Comparison of ENCODE assay signal across 8 cellular contexts in the genomic region with DNA sequence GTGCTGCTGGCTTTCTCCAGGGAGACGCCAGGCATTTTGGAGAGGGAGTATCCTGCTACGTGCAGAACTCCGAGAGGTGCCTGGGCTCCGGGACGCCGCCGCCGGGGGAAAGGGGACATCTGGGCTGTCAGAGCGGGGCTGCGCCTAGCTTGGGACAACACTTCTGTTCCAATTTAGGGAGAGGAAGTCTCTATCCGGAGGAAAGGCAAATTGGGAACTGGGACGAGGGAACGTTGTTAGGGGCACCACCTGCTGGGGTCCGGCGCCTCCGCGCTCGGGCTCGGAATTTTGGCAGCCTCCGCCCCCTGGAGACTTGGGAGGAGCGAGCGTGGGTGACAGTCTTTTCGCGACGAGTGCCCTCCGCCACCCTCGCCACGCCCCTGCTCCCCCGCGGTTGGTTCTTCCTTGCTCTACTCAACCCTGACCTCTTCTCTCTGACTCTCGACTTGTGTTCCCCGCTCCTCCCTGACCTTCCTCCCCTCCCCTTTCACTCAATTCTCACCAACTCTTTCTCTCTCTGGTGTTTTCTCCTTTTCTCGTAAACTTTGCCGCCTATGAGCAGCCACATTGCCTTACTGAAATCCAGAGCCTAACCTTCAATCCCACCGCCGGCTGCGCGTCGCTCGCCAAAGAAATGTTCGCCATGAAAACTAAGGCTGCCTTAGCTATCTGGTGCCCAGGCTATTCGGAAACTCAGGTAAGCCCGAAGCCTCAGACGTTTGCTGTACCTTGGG. TPM values are rescaled to one million over a fixed set of nuclear protein-coding genes. Genes with fewer than 3 reads are reported as not detected.
DNase-seq lines count a peak whose midpoint lies in the region; ATAC-seq and TF ChIP-seq lines count a peak whose summit lies in the region.

No MANE protein-coding gene starts in this region.

- no peak for TF ChIP-seq RAD21 in neural cell (conservative IDR thresholded peaks at IDR 0.05)

- H3K4me2 ChIP-seq in neural cell (ENCODE audit: low read length): peak overlapping the region; percentile 37

- H4K20me1 ChIP-seq in neural cell (ENCODE audit: insufficient read depth): no peaks in the 10 kb centered on the region

- H2AFZ ChIP-seq in neural cell (ENCODE audit: low read depth, low read length): peak overlapping the region; percentile 18

- H3K9ac ChIP-seq in neural cell (ENCODE audit: low read length): no peak overlapping the region

- H3K27me3 ChIP-seq in neural cell (ENCODE audit: insufficient read depth, low read depth, low read length) (peaks cover 68% of the 10 kb centered on the region), thoracic aorta (replicated peaks; ENCODE audit: insufficient read depth) (no peaks in the 10 kb centered on the region)

- H3K9me3 ChIP-seq in neural cell (ENCODE audit: low read length): no peaks in the 10 kb centered on the region
- H3K9me3 ChIP-seq in thoracic aorta: no peaks in the 10 kb centered on the region

- H3K4me3 ChIP-seq in fibroblast of mammary gland (ENCODE audit: control insufficient read depth, low read depth, low read length): peak overlapping the region; percentile 55
- H3K4me3 ChIP-seq in neural cell (ENCODE audit: low read length): peak overlapping the region; percentile 62
- peak overlapping the region; percentile 82 for H3K4me3 ChIP-seq in thoracic aorta

- TF ChIP-seq EP300 in neural cell (conservative IDR thresholded peaks at IDR 0.05; ENCODE audit: poor library complexity, severe bottlenecking): no peak

- no peaks in the 10 kb centered on the region for H3K79me2 ChIP-seq in neural cell (replicated peaks; ENCODE audit: insufficient read depth, low read length)

- DNase-seq in NCI-H748 treated with DMSO at 0.1 percent for 48 hours (lab: John Stamatoyannopoulos, UW) (peak; percentile 44), activated T-cell treated with anti-CD3 and anti-CD28 coated beads for 48 hours (ENCODE audit: low read depth) (peak; percentile 54), fibroblast of mammary gland (ENCODE audit: low read depth) (peak; percentile 20), thoracic aorta (ENCODE audit: low spot score) (peak; percentile 20)
- no peak for DNase-seq in NK-92 treated with Interleukin-12 subunit alpha and Interleukin-12 subunit beta, amount 100 ng/mL, for 24 hours (lab: John Stamatoyannopoulos, UW)

- H3K36me3 ChIP-seq in neural cell (ENCODE audit: insufficient read depth, low read length) (no peaks in the 10 kb centered on the region), thoracic aorta (no peaks in the 10 kb centered on the region)

- ATAC-seq in GM18867 (IDR thresholded peaks at IDR 0.05; ENCODE audit: unreplicated experiment) (peak; percentile 90), HG02981 (IDR thresholded peaks at IDR 0.05; ENCODE audit: unreplicated experiment) (peak; percentile 59), thoracic aorta (ENCODE audit: insufficient number of reproducible peaks, low FRiP score, low read depth) (no peak)

- H3F3A ChIP-seq in neural cell (ENCODE audit: insufficient read depth, low read length, poor library complexity, severe bottlenecking): no peaks in the 10 kb centered on the region

- no peaks in the 10 kb centered on the region for H3K9me2 ChIP-seq in neural cell (ENCODE audit: insufficient read depth, low read length)

- TF ChIP-seq CTCF in fibroblast of mammary gland (conservative IDR thresholded peaks at IDR 0.05; ENCODE audit: control insufficient read depth, insufficient read depth, low read depth, low read length) (no peak), neural cell (IDR thresholded peaks at IDR 0.05; ENCODE audit: poor library complexity, severe bottlenecking) (no peak), thoracic aorta (IDR thresholded peaks at IDR 0.05) (no peak)

- H3K4me1 ChIP-seq in thoracic aorta (ENCODE audit: control insufficient read depth in 1 of 2, low read depth in 2 of 2): peaks cover 4 to 38% of the 10 kb centered on the region in 2 donors

- no peak overlapping the region for H3K27ac ChIP-seq in neural cell (ENCODE audit: low read length)
- H3K27ac ChIP-seq in thoracic aorta: peak overlapping the region in 1 of 2 donors; percentile 13

TF ChIP-seq in neural cell, 6 proteins besides CTCF, POLR2A, EP300 and RAD21:
- no peak for TF ChIP-seq EZH2 (IDR thresholded peaks at IDR 0.05; ENCODE audit: borderline replicate concordance, insufficient read depth, low read length, poor library complexity, severe bottlenecking)
- no peak for TF ChIP-seq POLR2AphosphoS5 (IDR thresholded peaks at IDR 0.05)
- TF ChIP-seq SMC3 (conservative IDR thresholded peaks at IDR 0.05; ENCODE audit: poor library complexity): no peak
- TF ChIP-seq TAF1 (IDR thresholded peaks at IDR 0.05; ENCODE audit: low read depth): no peak
- TF ChIP-seq, protein P1, sequence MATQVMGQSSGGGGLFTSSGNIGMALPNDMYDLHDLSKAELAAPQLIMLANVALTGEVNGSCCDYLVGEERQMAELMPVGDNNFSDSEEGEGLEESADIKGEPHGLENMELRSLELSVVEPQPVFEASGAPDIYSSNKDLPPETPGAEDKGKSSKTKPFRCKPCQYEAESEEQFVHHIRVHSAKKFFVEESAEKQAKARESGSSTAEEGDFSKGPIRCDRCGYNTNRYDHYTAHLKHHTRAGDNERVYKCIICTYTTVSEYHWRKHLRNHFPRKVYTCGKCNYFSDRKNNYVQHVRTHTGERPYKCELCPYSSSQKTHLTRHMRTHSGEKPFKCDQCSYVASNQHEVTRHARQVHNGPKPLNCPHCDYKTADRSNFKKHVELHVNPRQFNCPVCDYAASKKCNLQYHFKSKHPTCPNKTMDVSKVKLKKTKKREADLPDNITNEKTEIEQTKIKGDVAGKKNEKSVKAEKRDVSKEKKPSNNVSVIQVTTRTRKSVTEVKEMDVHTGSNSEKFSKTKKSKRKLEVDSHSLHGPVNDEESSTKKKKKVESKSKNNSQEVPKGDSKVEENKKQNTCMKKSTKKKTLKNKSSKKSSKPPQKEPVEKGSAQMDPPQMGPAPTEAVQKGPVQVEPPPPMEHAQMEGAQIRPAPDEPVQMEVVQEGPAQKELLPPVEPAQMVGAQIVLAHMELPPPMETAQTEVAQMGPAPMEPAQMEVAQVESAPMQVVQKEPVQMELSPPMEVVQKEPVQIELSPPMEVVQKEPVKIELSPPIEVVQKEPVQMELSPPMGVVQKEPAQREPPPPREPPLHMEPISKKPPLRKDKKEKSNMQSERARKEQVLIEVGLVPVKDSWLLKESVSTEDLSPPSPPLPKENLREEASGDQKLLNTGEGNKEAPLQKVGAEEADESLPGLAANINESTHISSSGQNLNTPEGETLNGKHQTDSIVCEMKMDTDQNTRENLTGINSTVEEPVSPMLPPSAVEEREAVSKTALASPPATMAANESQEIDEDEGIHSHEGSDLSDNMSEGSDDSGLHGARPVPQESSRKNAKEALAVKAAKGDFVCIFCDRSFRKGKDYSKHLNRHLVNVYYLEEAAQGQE (IDR thresholded peaks at IDR 0.05; ENCODE audit: borderline replicate concordance): no peak
- TF ChIP-seq MXI1 (conservative IDR thresholded peaks at IDR 0.05; ENCODE audit: poor library complexity, severe bottlenecking): no peak

RNA-seq across cellular contexts. Expression of gene TSLP, which starts 1.6 kb away (rescaled TPM):
- not detected in 2 replicates for polyA plus RNA-seq in neural cell
- polyA minus RNA-seq in neural cell: not detected in 2 replicates
- total RNA-seq in thoracic aorta: under 1 TPM in 1 of 2 donors, not detected in 1; 0.28 TPM

RNA-seq across cellular contexts. Expression of gene WDR36, which starts 19.0 kb away (rescaled TPM):
- polyA plus RNA-seq in neural cell: 20.4 and 25.8 TPM in 2 replicates
- polyA minus RNA-seq in neural cell: 55.5 and 63.7 TPM in 2 replicates
- total RNA-seq in thoracic aorta: 10 to 100 TPM; 11.0 to 29.4 TPM
